ENCODE assay signal across 13 cellular contexts in genomic region chr1:172141351-172142000, GRCh38.
DNase-seq lines count a peak whose midpoint lies in the region; ATAC-seq, FAIRE-seq and TF ChIP-seq lines count a peak whose summit lies in the region.
"Had no signal": no experiment of that assay in that cellular context is flagged by ENCODE, and none has a peak within 500 bp of the region (broad histone marks: within the 10 kb centered on the region; RNA-seq: fewer than 3 reads in every experiment).

No MANE protein-coding gene starts in this region.

- H3K9me3 Mint-ChIP-seq in astrocyte (ENCODE audit: unreplicated experiment), result peaks cover 3% of the 10 kb centered on the region
- H3K9me3 Mint-ChIP-seq in stimulated activated naive B cell treated with anti-CD40 and anti-IgM and Interleukin-4, amounts not matched to agents 10 μg/mL and 1 μg/mL and 100 μg/mL, for 72 hours, result no peaks in the 10 kb centered on the region
- H3K9me3 Mint-ChIP-seq: activated T-cell treated with anti-CD3 and anti-CD28 coated beads, Interleukin-2, amount 50 U/mL, for 24 hours had no signal

- intact Hi-C loops in lower lobe of right lung (cut with DNase I), result no loop called here
- intact Hi-C loops in spleen (cut with DNase I; ENCODE audit: low total_unique reads), result no loop called here
- intact Hi-C loops in posterior cingulate gyrus (cut with DNase I), result no loop called here

- DNase-seq in ELR (ENCODE audit: low read depth) (peak; percentile 48), astrocyte (ENCODE audit: low read depth) (no peak), lower lobe of right lung (no peak), spleen (no peak), posterior cingulate gyrus (no peak), GM19239 (ENCODE audit: insufficient read length, low spot score) (no peak)
- DNase-seq in stimulated activated CD4-positive, alpha-beta T cell treated with anti-CD3 and anti-CD28 coated beads, Interleukin-2, amount 100 ng/mL, for 48 hours, result no peak
- DNase-seq in stimulated activated naive B cell treated with anti-CD40 and anti-IgM and Interleukin-4, amounts not matched to agents 10 μg/mL and 1 μg/mL and 100 μg/mL, for 72 hours, result no peak
- DNase-seq: activated T-cell treated with anti-CD3 and anti-CD28 coated beads, Interleukin-2, amount 50 U/mL, for 24 hours; Caco-2; head of caudate nucleus; NCI-H1436 treated with DMSO at 0.1 percent for 48 hours had no signal

- H3K36me3 Mint-ChIP-seq in astrocyte (ENCODE audit: low read depth, unreplicated experiment), result no peaks in the 10 kb centered on the region
- H3K36me3 Mint-ChIP-seq in stimulated activated naive B cell treated with anti-CD40 and anti-IgM and Interleukin-4, amounts not matched to agents 10 μg/mL and 1 μg/mL and 100 μg/mL, for 72 hours, result no peaks in the 10 kb centered on the region

- no peak for TF ChIP-seq POLR2A in spleen (IDR thresholded peaks at IDR 0.05)

- peak; percentile 68 for FAIRE-seq in astrocyte (lab: Jason Lieb, UNC)
- FAIRE-seq in GM19239 (lab: Jason Lieb, UNC), result no peak
- FAIRE-seq: GM12891 had no signal

- peak overlapping the region; percentile 49 for H3K9ac ChIP-seq in astrocyte (ENCODE audit: low read length)

- H3K9me3 ChIP-seq in astrocyte (ENCODE audit: insufficient read depth, low read depth, low read length), result peaks cover 3% of the 10 kb centered on the region
- no peaks in the 10 kb centered on the region for H3K9me3 ChIP-seq in lower lobe of right lung
- no peaks in the 10 kb centered on the region for H3K9me3 ChIP-seq in spleen
- H3K9me3 ChIP-seq: Caco-2 had no signal

- H3K4me3 Mint-ChIP-seq in astrocyte (ENCODE audit: unreplicated experiment), result no peak overlapping the region
- H3K4me3 Mint-ChIP-seq in stimulated activated naive B cell treated with anti-CD40 and anti-IgM and Interleukin-4, amounts not matched to agents 10 μg/mL and 1 μg/mL and 100 μg/mL, for 72 hours, result no peak overlapping the region
- H3K4me3 Mint-ChIP-seq: activated T-cell treated with anti-CD3 and anti-CD28 coated beads, Interleukin-2, amount 50 U/mL, for 24 hours had no signal

- peak overlapping the region; percentile 23 for H3K27ac ChIP-seq in astrocyte (ENCODE audit: low read depth, low read length)
- peak overlapping the region; percentile 56 for H3K27ac ChIP-seq in lower lobe of right lung
- H3K27ac ChIP-seq in spleen, result peak overlapping the region; percentile 69 to 94 (median 86)

- H3K4me1 ChIP-seq in astrocyte (ENCODE audit: insufficient read depth, low read length) (peaks cover 26% of the 10 kb centered on the region), lower lobe of right lung (no peaks in the 10 kb centered on the region), spleen (peaks cover 0 to 22% (median 3%) of the 10 kb centered on the region in 6 donors)

- ATAC-seq in lower lobe of right lung, result no peak
- no peak for ATAC-seq in stimulated activated naive B cell treated with anti-CD40 and anti-IgM and Interleukin-4, amounts not matched to agents 10 μg/mL and 1 μg/mL and 100 μg/mL, for 72 hours (replicated peaks)

- H4K20me1 ChIP-seq in astrocyte (ENCODE audit: insufficient read depth, low read length), result no peaks in the 10 kb centered on the region

- peak overlapping the region; percentile 30 for H3K4me3 ChIP-seq in astrocyte (ENCODE audit: insufficient read depth, low read depth, low read length)
- peak overlapping the region; percentile 48 for H3K4me3 ChIP-seq in lower lobe of right lung
- peak overlapping the region in 7 of 8 donors; percentile 20 to 67 (median 37) for H3K4me3 ChIP-seq in spleen

- WGBS in spleen, 5 donors, result 46 to 73% (median 61%) methylated on average over 8 of the region's 8 CpGs

- H3K36me3 ChIP-seq in astrocyte (ENCODE audit: insufficient read depth, low read length) (no peaks in the 10 kb centered on the region), lower lobe of right lung (no peaks in the 10 kb centered on the region), spleen (no peaks in the 10 kb centered on the region)

- peaks cover 29% of the 10 kb centered on the region for H3K79me2 ChIP-seq in astrocyte (ENCODE audit: insufficient read depth, low read length)

- no peaks in the 10 kb centered on the region for H3K27me3 ChIP-seq in astrocyte (ENCODE audit: insufficient read depth, low read length)
- H3K27me3 ChIP-seq in lower lobe of right lung (ENCODE audit: low read depth), result no peaks in the 10 kb centered on the region
- H3K27me3 ChIP-seq in spleen (replicated peaks in 1 of 7), result no peaks in the 10 kb centered on the region

- peak overlapping the region; percentile 90 for H3K27ac Mint-ChIP-seq in astrocyte (ENCODE audit: unreplicated experiment)
- H3K27ac Mint-ChIP-seq in stimulated activated naive B cell treated with anti-CD40 and anti-IgM and Interleukin-4, amounts not matched to agents 10 μg/mL and 1 μg/mL and 100 μg/mL, for 72 hours, result no peak overlapping the region
- H3K27ac Mint-ChIP-seq: activated T-cell treated with anti-CD3 and anti-CD28 coated beads, Interleukin-2, amount 50 U/mL, for 24 hours had no signal

- peaks cover 51% of the 10 kb centered on the region for H3K4me1 Mint-ChIP-seq in astrocyte (ENCODE audit: low read depth, unreplicated experiment)
- peaks cover 4 to 10% of the 10 kb centered on the region in 2 donors for H3K4me1 Mint-ChIP-seq in stimulated activated naive B cell treated with anti-CD40 and anti-IgM and Interleukin-4, amounts not matched to agents 10 μg/mL and 1 μg/mL and 100 μg/mL, for 72 hours

- H3K27me3 Mint-ChIP-seq in astrocyte (ENCODE audit: low read depth, unreplicated experiment), result no peaks in the 10 kb centered on the region
- H3K27me3 Mint-ChIP-seq in stimulated activated naive B cell treated with anti-CD40 and anti-IgM and Interleukin-4, amounts not matched to agents 10 μg/mL and 1 μg/mL and 100 μg/mL, for 72 hours, result no peaks in the 10 kb centered on the region
- H3K27me3 Mint-ChIP-seq: activated T-cell treated with anti-CD3 and anti-CD28 coated beads, Interleukin-2, amount 50 U/mL, for 24 hours had no signal

- no peak overlapping the region for H2AFZ ChIP-seq in astrocyte (ENCODE audit: low read depth, low read length)

- H3K4me2 ChIP-seq in astrocyte (ENCODE audit: low read length), result peak overlapping the region; percentile 80

- TF ChIP-seq CTCF in astrocyte (IDR thresholded peaks at IDR 0.05; ENCODE audit: insufficient read depth, low read depth, low read length) (no peak), lower lobe of right lung (IDR thresholded peaks at IDR 0.05) (no peak), spleen (IDR thresholded peaks at IDR 0.05 in 8 of 11, conservative IDR thresholded peaks at IDR 0.05 in 3 of 11) (no peak)

Comparison
In these comparisons a context has a peak if more than half of its experiments do, and no peak if none do; other contexts are left out.
1. H3K27ac ChIP-seq: peak in every context shown above with its lines; median percentile 86 in spleen; 56 in lower lobe of right lung; 23 in astrocyte.